In the genomic region with DNA sequence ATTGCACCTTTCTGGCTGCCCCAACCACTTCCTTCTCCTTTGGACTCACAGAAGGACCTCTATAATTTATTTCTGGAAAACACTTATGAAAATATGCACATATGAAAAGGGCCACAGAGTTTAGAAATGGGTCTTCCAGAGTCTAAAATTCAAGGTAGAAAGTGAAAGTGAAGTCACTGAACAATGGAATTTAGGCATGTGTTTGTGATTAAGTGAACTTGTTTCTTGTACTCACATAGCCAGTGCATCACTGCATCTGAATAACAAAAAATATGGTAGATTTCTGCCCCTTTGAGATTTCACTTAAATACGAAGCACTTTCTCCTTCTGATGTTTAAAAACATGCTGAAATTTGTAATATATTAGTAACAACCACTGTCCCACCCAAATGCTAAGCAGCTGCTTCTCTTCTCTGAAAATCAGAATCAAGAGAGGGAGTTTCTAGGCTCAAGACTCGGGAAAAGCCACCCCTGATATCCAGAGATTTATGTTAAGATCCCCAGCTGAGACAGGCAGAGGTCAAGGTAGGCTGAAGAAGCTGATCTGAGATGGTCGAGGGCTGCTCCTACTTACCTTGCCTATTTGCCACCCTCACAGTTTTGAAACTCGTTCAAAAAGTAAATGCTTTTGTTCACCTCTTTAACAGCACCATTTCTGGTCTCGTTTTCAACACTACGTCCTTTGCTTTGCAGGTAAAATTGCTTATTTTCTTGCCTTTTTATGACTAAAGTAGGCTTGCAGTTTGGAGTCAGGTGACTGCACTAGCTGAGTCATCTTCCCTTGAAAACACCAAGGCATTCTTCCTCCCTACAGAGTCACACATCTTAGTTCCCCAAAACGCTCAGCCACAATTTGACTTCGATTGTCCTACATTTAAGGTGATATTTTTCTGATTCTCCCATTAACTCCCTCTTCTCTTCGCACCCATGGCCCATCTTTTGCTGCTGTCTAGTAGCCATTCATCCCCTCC, we compare ENCODE assay signal across 1 cellular context.
A peak's percentile ranks its signal among the peaks of the same experiment; 100 is the strongest.
TF ChIP-seq lines count a peak whose summit lies in the region.

Gene XKR3, minus strand, starts transcription at position 694 of the 970 bp plus-strand sequence. CDS start 17,338 bp downstream, outside the sequence.

TF ChIP-seq in K562, 482 proteins besides CTCF, POLR2A, EP300 and RAD21 (continued from another document):
- TF ChIP-seq, protein P1, sequence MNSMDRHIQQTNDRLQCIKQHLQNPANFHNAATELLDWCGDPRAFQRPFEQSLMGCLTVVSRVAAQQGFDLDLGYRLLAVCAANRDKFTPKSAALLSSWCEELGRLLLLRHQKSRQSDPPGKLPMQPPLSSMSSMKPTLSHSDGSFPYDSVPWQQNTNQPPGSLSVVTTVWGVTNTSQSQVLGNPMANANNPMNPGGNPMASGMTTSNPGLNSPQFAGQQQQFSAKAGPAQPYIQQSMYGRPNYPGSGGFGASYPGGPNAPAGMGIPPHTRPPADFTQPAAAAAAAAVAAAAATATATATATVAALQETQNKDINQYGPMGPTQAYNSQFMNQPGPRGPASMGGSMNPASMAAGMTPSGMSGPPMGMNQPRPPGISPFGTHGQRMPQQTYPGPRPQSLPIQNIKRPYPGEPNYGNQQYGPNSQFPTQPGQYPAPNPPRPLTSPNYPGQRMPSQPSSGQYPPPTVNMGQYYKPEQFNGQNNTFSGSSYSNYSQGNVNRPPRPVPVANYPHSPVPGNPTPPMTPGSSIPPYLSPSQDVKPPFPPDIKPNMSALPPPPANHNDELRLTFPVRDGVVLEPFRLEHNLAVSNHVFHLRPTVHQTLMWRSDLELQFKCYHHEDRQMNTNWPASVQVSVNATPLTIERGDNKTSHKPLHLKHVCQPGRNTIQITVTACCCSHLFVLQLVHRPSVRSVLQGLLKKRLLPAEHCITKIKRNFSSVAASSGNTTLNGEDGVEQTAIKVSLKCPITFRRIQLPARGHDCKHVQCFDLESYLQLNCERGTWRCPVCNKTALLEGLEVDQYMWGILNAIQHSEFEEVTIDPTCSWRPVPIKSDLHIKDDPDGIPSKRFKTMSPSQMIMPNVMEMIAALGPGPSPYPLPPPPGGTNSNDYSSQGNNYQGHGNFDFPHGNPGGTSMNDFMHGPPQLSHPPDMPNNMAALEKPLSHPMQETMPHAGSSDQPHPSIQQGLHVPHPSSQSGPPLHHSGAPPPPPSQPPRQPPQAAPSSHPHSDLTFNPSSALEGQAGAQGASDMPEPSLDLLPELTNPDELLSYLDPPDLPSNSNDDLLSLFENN (IDR thresholded peaks at IDR 0.05; ENCODE audit: low read depth in 2 of 2, low read length in 2 of 2), result no peak
- TF ChIP-seq, protein P2, sequence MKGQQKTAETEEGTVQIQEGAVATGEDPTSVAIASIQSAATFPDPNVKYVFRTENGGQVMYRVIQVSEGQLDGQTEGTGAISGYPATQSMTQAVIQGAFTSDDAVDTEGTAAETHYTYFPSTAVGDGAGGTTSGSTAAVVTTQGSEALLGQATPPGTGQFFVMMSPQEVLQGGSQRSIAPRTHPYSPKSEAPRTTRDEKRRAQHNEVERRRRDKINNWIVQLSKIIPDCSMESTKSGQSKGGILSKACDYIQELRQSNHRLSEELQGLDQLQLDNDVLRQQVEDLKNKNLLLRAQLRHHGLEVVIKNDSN (CRISPR knock-in tag; IDR thresholded peaks at IDR 0.05), result no peak
- TF ChIP-seq ZNF316 (IDR thresholded peaks at IDR 0.05) (peak; percentile 66), USF2 (CRISPR knock-in tag; IDR thresholded peaks at IDR 0.05) (peak; percentile 45), SIRT6 (IDR thresholded peaks at IDR 0.05; ENCODE audit: low read depth, low read length) (no peak), ZNF507 (tag; conservative IDR thresholded peaks at IDR 0.05) (no peak), ASH1L (IDR thresholded peaks at IDR 0.05; ENCODE audit: borderline replicate concordance, low read depth, partially characterized antibody) (no peak), FOSL1 (tag; conservative IDR thresholded peaks at IDR 0.05) (peak; percentile 30), NR2C2 (CRISPR knock-in tag; IDR thresholded peaks at IDR 0.05) (no peak), NR2C2 (tag; IDR thresholded peaks at IDR 0.05) (no peak), GABPB1 (CRISPR knock-in tag; IDR thresholded peaks at IDR 0.05) (no peak), HDAC3 (IDR thresholded peaks at IDR 0.05; ENCODE audit: borderline replicate concordance, partially characterized antibody) (no peak), ZNF212 (CRISPR knock-in tag; IDR thresholded peaks at IDR 0.05) (no peak), KLF6 (CRISPR knock-in tag; IDR thresholded peaks at IDR 0.05; ENCODE audit: borderline replicate concordance) (no peak), ESRRB (CRISPR knock-in tag; IDR thresholded peaks at IDR 0.05; ENCODE audit: borderline replicate concordance) (no peak), NRF1 (conservative IDR thresholded peaks at IDR 0.05 in 1 of 2, IDR thresholded peaks at IDR 0.05 in 1 of 2) (no peak), XRCC4 (IDR thresholded peaks at IDR 0.05; ENCODE audit: extremely low read depth, insufficient read depth, insufficient read length) (no peak), FOXP4 (CRISPR knock-in tag; IDR thresholded peaks at IDR 0.05; ENCODE audit: borderline replicate concordance) (no peak), BHLHE40 (IDR thresholded peaks at IDR 0.05; ENCODE audit: low read length) (peak; percentile 46; the same call in 1 of the 2 replicates), SMARCA4 (IDR thresholded peaks at IDR 0.05) (peak; percentile 12; the same call in 1 of the 2 replicates)
- TF ChIP-seq, protein P3, sequence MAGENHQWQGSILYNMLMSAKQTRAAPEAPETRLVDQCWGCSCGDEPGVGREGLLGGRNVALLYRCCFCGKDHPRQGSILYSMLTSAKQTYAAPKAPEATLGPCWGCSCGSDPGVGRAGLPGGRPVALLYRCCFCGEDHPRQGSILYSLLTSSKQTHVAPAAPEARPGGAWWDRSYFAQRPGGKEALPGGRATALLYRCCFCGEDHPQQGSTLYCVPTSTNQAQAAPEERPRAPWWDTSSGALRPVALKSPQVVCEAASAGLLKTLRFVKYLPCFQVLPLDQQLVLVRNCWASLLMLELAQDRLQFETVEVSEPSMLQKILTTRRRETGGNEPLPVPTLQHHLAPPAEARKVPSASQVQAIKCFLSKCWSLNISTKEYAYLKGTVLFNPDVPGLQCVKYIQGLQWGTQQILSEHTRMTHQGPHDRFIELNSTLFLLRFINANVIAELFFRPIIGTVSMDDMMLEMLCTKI (IDR thresholded peaks at IDR 0.05; ENCODE audit: partially characterized antibody), result no peak
- TF ChIP-seq, protein P4, sequence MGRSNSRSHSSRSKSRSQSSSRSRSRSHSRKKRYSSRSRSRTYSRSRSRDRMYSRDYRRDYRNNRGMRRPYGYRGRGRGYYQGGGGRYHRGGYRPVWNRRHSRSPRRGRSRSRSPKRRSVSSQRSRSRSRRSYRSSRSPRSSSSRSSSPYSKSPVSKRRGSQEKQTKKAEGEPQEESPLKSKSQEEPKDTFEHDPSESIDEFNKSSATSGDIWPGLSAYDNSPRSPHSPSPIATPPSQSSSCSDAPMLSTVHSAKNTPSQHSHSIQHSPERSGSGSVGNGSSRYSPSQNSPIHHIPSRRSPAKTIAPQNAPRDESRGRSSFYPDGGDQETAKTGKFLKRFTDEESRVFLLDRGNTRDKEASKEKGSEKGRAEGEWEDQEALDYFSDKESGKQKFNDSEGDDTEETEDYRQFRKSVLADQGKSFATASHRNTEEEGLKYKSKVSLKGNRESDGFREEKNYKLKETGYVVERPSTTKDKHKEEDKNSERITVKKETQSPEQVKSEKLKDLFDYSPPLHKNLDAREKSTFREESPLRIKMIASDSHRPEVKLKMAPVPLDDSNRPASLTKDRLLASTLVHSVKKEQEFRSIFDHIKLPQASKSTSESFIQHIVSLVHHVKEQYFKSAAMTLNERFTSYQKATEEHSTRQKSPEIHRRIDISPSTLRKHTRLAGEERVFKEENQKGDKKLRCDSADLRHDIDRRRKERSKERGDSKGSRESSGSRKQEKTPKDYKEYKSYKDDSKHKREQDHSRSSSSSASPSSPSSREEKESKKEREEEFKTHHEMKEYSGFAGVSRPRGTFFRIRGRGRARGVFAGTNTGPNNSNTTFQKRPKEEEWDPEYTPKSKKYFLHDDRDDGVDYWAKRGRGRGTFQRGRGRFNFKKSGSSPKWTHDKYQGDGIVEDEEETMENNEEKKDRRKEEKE (IDR thresholded peaks at IDR 0.05; ENCODE audit: borderline replicate concordance in 1 of 2, control insufficient read depth in 1 of 2, low read depth in 2 of 2, low read length in 1 of 2), result no peak
